In genomic region chr5:142145106-142145900, GRCh38 we compare ENCODE assay signal across 8 cellular contexts. TPM values are rescaled to one million over a fixed set of nuclear protein-coding genes. Genes with fewer than 3 reads are reported as not detected.
DNase-seq lines count a peak whose midpoint lies in the region; ATAC-seq, FAIRE-seq and TF ChIP-seq lines count a peak whose summit lies in the region.

No MANE protein-coding gene starts in this region.

- WGBS in small intestine, 3 donors, result 85 to 87% (median 86%) methylated on average over 4 of the region's 4 CpGs

- no peak overlapping the region for H3K27ac Mint-ChIP-seq in activated naive CD8-positive, alpha-beta T cell treated with anti-CD3 and anti-CD28 coated beads, Interleukin-2, amount 10 ng/mL, durations not matched to agents 7 days and 5 days

- peaks cover 0 to 7% of the 10 kb centered on the region in 2 donors for H3K36me3 ChIP-seq in small intestine (ENCODE audit: control insufficient read depth in 2 of 2, insufficient read depth in 2 of 2, low read length in 2 of 2)

- H3K4me3 ChIP-seq in small intestine (ENCODE audit: low read depth in 1 of 2, low read length in 2 of 2), result no peak overlapping the region

- no peaks in the 10 kb centered on the region for H3K4me1 ChIP-seq in small intestine (ENCODE audit: control insufficient read depth in 2 of 2, insufficient read depth in 1 of 2, low read depth in 1 of 2, low read length in 1 of 2)

- H3K27ac ChIP-seq in small intestine (ENCODE audit: low read depth in 1 of 2, low read length in 1 of 2), result no peak overlapping the region

- POLR2A ChIA-PET in activated naive CD8-positive, alpha-beta T cell treated with anti-CD3 and anti-CD28 coated beads, Interleukin-2, amount 10 ng/mL, durations not matched to agents 7 days and 5 days (lab: Charles Lee), result interaction anchor here (0.6 kb wide), 1 partner anchor 129 kb away, joined by 3 read pairs; no protein-coding TSS in a partner anchor

- no peak for TF ChIP-seq EP300 in Ishikawa (IDR thresholded peaks at IDR 0.05; ENCODE audit: borderline replicate concordance)

- ATAC-seq in GM21360 (IDR thresholded peaks at IDR 0.05; ENCODE audit: unreplicated experiment), result peak; percentile 75
- ATAC-seq in SK-N-SH treated with all-trans-retinoic acid at 6 μM for 48 hours, result peak; percentile 96
- peak; percentile 83 for ATAC-seq in activated naive CD8-positive, alpha-beta T cell treated with anti-CD3 and anti-CD28 coated beads, Interleukin-2, amount 10 ng/mL, durations not matched to agents 7 days and 5 days (ENCODE audit: low read depth)
- ATAC-seq in left ventricle myocardium superior, result peak; percentile 86

- H3K27me3 Mint-ChIP-seq in activated naive CD8-positive, alpha-beta T cell treated with anti-CD3 and anti-CD28 coated beads, Interleukin-2, amount 10 ng/mL, durations not matched to agents 7 days and 5 days, result no peaks in the 10 kb centered on the region

- no peaks in the 10 kb centered on the region for H3K4me1 Mint-ChIP-seq in activated naive CD8-positive, alpha-beta T cell treated with anti-CD3 and anti-CD28 coated beads, Interleukin-2, amount 10 ng/mL, durations not matched to agents 7 days and 5 days

- H3K36me3 Mint-ChIP-seq in activated naive CD8-positive, alpha-beta T cell treated with anti-CD3 and anti-CD28 coated beads, Interleukin-2, amount 10 ng/mL, durations not matched to agents 7 days and 5 days, result peaks cover 34% of the 10 kb centered on the region

- H3K4me3 Mint-ChIP-seq in activated naive CD8-positive, alpha-beta T cell treated with anti-CD3 and anti-CD28 coated beads, Interleukin-2, amount 10 ng/mL, durations not matched to agents 7 days and 5 days, result no peak overlapping the region

- no peaks in the 10 kb centered on the region for H3K27me3 ChIP-seq in small intestine (ENCODE audit: control insufficient read depth in 2 of 2, insufficient read depth in 2 of 2, low read length in 2 of 2)

- DNase-seq in DMS114 treated with DMSO at 0.1 percent for 48 hours (lab: John Stamatoyannopoulos, UW; ENCODE audit: unreplicated experiment), result peak; percentile 67
- DNase-seq in activated naive CD8-positive, alpha-beta T cell treated with anti-CD3 and anti-CD28 coated beads, Interleukin-2, amount 10 ng/mL, durations not matched to agents 7 days and 5 days, result no peak
- no peak for DNase-seq in left ventricle myocardium superior
- peak; percentile 81 for DNase-seq in small intestine
- DNase-seq in KG1 (lab: John Stamatoyannopoulos, UW), result no peak

- FAIRE-seq in small intestine (lab: Jason Lieb, UNC), result no peak

- no peaks in the 10 kb centered on the region for H3K9me3 ChIP-seq in small intestine (ENCODE audit: control insufficient read depth, low read depth)

- intact Hi-C loops in left ventricle myocardium superior (cut with micrococcal nuclease), result loop anchor here (2.0 kb wide), 1 partner anchor 153 kb away; no protein-coding TSS in a partner anchor

- peak; percentile 51 for TF ChIP-seq RAD21 in Ishikawa (IDR thresholded peaks at IDR 0.05; ENCODE audit: low read depth)

- no peaks in the 10 kb centered on the region for H3K9me3 Mint-ChIP-seq in activated naive CD8-positive, alpha-beta T cell treated with anti-CD3 and anti-CD28 coated beads, Interleukin-2, amount 10 ng/mL, durations not matched to agents 7 days and 5 days

TF ChIP-seq in Ishikawa, 13 proteins besides CTCF, POLR2A, EP300 and RAD21:
- no peak for TF ChIP-seq TEAD4 (IDR thresholded peaks at IDR 0.05)
- no peak for TF ChIP-seq TAF1 (IDR thresholded peaks at IDR 0.05; ENCODE audit: low read depth)
- no peak for TF ChIP-seq CEBPB (IDR thresholded peaks at IDR 0.05)
- TF ChIP-seq REST (IDR thresholded peaks at IDR 0.05; ENCODE audit: low read depth), result no peak
- TF ChIP-seq NFIC (IDR thresholded peaks at IDR 0.05), result no peak
- TF ChIP-seq YY1 (IDR thresholded peaks at IDR 0.05; ENCODE audit: low read depth), result no peak
- TF ChIP-seq FOXM1 (IDR thresholded peaks at IDR 0.05; ENCODE audit: borderline replicate concordance, low read depth), result no peak
- no peak for TF ChIP-seq CREB1 (IDR thresholded peaks at IDR 0.05; ENCODE audit: low read depth)
- TF ChIP-seq USF1 (IDR thresholded peaks at IDR 0.05), result no peak
- TF ChIP-seq ZBTB7A (IDR thresholded peaks at IDR 0.05; ENCODE audit: low read depth), result no peak

TF ChIP-seq in SK-N-SH treated with all-trans-retinoic acid at 6 μM for 48 hours, 23 proteins besides CTCF, POLR2A, EP300 and RAD21:
- TF ChIP-seq POU6F1 (CRISPR knock-in tag; IDR thresholded peaks at IDR 0.05; ENCODE audit: borderline replicate concordance, low read depth) (no peak), OSR1 (CRISPR knock-in tag; IDR thresholded peaks at IDR 0.05) (no peak), RARB (CRISPR knock-in tag; IDR thresholded peaks at IDR 0.05) (no peak), BACH2 (CRISPR knock-in tag; IDR thresholded peaks at IDR 0.05; ENCODE audit: borderline replicate concordance) (no peak), ZFP3 (CRISPR knock-in tag; IDR thresholded peaks at IDR 0.05) (no peak), SNAI2 (CRISPR knock-in tag; IDR thresholded peaks at IDR 0.05) (no peak), TCF4 (CRISPR knock-in tag; IDR thresholded peaks at IDR 0.05; ENCODE audit: borderline replicate concordance) (no peak), TSHZ2 (CRISPR knock-in tag; IDR thresholded peaks at IDR 0.05) (no peak), ISL1 (CRISPR knock-in tag; IDR thresholded peaks at IDR 0.05) (no peak)

RNA-seq across cellular contexts. Expression of gene NDFIP1, which starts 36.7 kb away (rescaled TPM):
- 10 to 100 TPM; 59.2 to 62.3 TPM for total RNA-seq in activated naive CD8-positive, alpha-beta T cell treated with anti-CD3 and anti-CD28 coated beads, Interleukin-2, amount 10 ng/mL, durations not matched to agents 7 days and 5 days
- 54.3 TPM for total RNA-seq in left ventricle myocardium superior
- 10 to 100 TPM; 28.9 to 40.4 (median 34.9) TPM for polyA plus RNA-seq in small intestine

Comparison
In these comparisons a context has a peak if more than half of its experiments do, and no peak if none do; other contexts are left out.
1. DNase-seq: peak in DMS114 treated with DMSO at 0.1 percent for 48 hours (single experiment) and small intestine (single experiment); none in activated naive CD8-positive, alpha-beta T cell treated with anti-CD3 and anti-CD28 coated beads, Interleukin-2, amount 10 ng/mL, durations not matched to agents 7 days and 5 days (single experiment), left ventricle myocardium superior (single experiment) and KG1 (single experiment).
2. Peak in every context shown above with its lines, with median percentiles within 50 percentile points of each other: ATAC-seq.